23 cellular contexts compared by ENCODE assay signal in genomic region chr4:104330125-104330524, GRCh38.
"Had no signal": no experiment of that assay in that cellular context is flagged by ENCODE, and none has a peak within 500 bp of the region (broad histone marks: within the 10 kb centered on the region; RNA-seq: fewer than 3 reads in every experiment).

No MANE protein-coding gene starts in this region.

- ATAC-seq: activated T-helper 17 cell treated with anti-CD3 and anti-CD28 coated beads, Interleukin-2, amount 50 U/mL, for 72 hours; PC-3; T-helper 17 cell had no signal

- H3K27me3 ChIP-seq: brain microvascular endothelial cell, cardiac muscle cell had no signal

- H3K4me3 ChIP-seq: cardiac muscle cell had no signal

- DNase-seq: activated CD4-positive, alpha-beta memory T cell treated with anti-CD3 and anti-CD28 coated beads for 36 hours; activated CD4-positive, alpha-beta T cell treated with anti-CD3 and anti-CD28 coated beads, Interleukin-2, amount 10 ng/mL, durations not matched to agents 7 days and 5 days; activated CD4-positive, CD25-positive, alpha-beta regulatory T cell; activated CD8-positive, alpha-beta memory T cell treated with anti-CD3 and anti-CD28 coated beads for 24 hours; activated gamma-delta T cell; activated naive CD4-positive, alpha-beta T cell treated with anti-CD3 and anti-CD28 coated beads for 36 hours; activated T-cell treated with anti-CD3 and anti-CD28 coated beads, Interleukin-2, amount 50 U/mL, for 48 hours; amygdala; brain microvascular endothelial cell; NCI-H1092; NCI-H1417; NCI-H1930; NCI-H2171; NCI-H226; NCI-H510A; NCI-H69; PC-3; SIG-M5; T-helper 17 cell; T1000 had no signal

- H3K27ac ChIP-seq: brain microvascular endothelial cell, cardiac muscle cell had no signal

- FAIRE-seq: TTC549 had no signal

- H3K36me3 ChIP-seq: brain microvascular endothelial cell, cardiac muscle cell had no signal
